1 cellular context compared by ENCODE assay signal in genomic region chr4:6546681-6547447, GRCh38.
TF ChIP-seq lines count a peak whose summit lies in the region.

No MANE protein-coding gene starts in this region.

TF ChIP-seq in HepG2, 621 proteins besides CTCF, POLR2A, EP300 and RAD21 (continued from another document and continues in another):
- TF ChIP-seq ZNF335 (CRISPR knock-in tag; IDR thresholded peaks at IDR 0.05): peak; percentile 77; the same call in 1 of the 2 replicates
- TF ChIP-seq ZNF615 (CRISPR knock-in tag; IDR thresholded peaks at IDR 0.05; ENCODE audit: borderline replicate concordance): peak; percentile 53; the same call in 1 of the 2 replicates
- TF ChIP-seq RARA (CRISPR knock-in tag; IDR thresholded peaks at IDR 0.05): peak; percentile 73
- TF ChIP-seq ZNF570 (CRISPR knock-in tag; IDR thresholded peaks at IDR 0.05; ENCODE audit: borderline replicate concordance): no peak
- no peak for TF ChIP-seq SMARCC2 (IDR thresholded peaks at IDR 0.05)
- TF ChIP-seq IKZF5 (CRISPR knock-in tag; IDR thresholded peaks at IDR 0.05): peak; percentile 84
- TF ChIP-seq TRIM24 (CRISPR knock-in tag; IDR thresholded peaks at IDR 0.05): no peak
- peak; percentile 57; the same call in 1 of the 2 replicates for TF ChIP-seq ELF3 (CRISPR knock-in tag; IDR thresholded peaks at IDR 0.05)
- peak; percentile 84; the same call in 1 of the 2 replicates for TF ChIP-seq MXD4 (CRISPR knock-in tag; IDR thresholded peaks at IDR 0.05)
- no peak; the same call in 1 of the 2 replicates for TF ChIP-seq ZNF720 (CRISPR knock-in tag; IDR thresholded peaks at IDR 0.05)
- TF ChIP-seq, protein P1, sequence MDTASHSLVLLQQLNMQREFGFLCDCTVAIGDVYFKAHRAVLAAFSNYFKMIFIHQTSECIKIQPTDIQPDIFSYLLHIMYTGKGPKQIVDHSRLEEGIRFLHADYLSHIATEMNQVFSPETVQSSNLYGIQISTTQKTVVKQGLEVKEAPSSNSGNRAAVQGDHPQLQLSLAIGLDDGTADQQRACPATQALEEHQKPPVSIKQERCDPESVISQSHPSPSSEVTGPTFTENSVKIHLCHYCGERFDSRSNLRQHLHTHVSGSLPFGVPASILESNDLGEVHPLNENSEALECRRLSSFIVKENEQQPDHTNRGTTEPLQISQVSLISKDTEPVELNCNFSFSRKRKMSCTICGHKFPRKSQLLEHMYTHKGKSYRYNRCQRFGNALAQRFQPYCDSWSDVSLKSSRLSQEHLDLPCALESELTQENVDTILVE (CRISPR knock-in tag; IDR thresholded peaks at IDR 0.05): peak; percentile 95
- peak; percentile 82; the same call in 1 of the 2 replicates for TF ChIP-seq CCDC6 (CRISPR knock-in tag; IDR thresholded peaks at IDR 0.05)
- no peak for TF ChIP-seq PTBP1 (IDR thresholded peaks at IDR 0.05; ENCODE audit: low read depth, low read length, poor library complexity, severe bottlenecking)
- TF ChIP-seq MED8 (CRISPR knock-in tag; IDR thresholded peaks at IDR 0.05; ENCODE audit: insufficient replicate concordance): no peak
- no peak for TF ChIP-seq RNF2 (conservative IDR thresholded peaks at IDR 0.05; ENCODE audit: low read depth)
- 0 out of 2 replicates have a peak, but pooled peaks have one; percentile 29 for TF ChIP-seq ZNF143 (CRISPR knock-in tag; IDR thresholded peaks at IDR 0.05)
- TF ChIP-seq FIP1L1 (IDR thresholded peaks at IDR 0.05; ENCODE audit: borderline replicate concordance, insufficient read depth, low read depth, low read length): no peak
- peak; percentile 64; the same call in 1 of the 2 replicates for TF ChIP-seq FOXC1 (CRISPR knock-in tag; IDR thresholded peaks at IDR 0.05; ENCODE audit: borderline replicate concordance)
- no peak for TF ChIP-seq ATM (IDR thresholded peaks at IDR 0.05; ENCODE audit: borderline replicate concordance)
- TF ChIP-seq, protein P2, sequence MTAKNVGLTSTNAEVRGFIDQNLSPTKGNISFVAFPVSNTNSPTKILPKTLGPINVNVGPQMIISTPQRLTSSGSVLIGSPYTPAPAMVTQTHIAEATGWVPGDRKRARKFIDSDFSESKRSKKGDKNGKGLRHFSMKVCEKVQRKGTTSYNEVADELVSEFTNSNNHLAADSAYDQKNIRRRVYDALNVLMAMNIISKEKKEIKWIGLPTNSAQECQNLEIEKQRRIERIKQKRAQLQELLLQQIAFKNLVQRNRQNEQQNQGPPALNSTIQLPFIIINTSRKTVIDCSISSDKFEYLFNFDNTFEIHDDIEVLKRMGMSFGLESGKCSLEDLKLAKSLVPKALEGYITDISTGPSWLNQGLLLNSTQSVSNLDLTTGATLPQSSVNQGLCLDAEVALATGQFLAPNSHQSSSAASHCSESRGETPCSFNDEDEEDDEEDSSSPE (CRISPR knock-in tag; IDR thresholded peaks at IDR 0.05): no peak
- peak; percentile 57; the same call in 1 of the 2 replicates for TF ChIP-seq ONECUT2 (CRISPR knock-in tag; IDR thresholded peaks at IDR 0.05)
- TF ChIP-seq FOXP4 (CRISPR knock-in tag; IDR thresholded peaks at IDR 0.05): peak; percentile 56; the same call in 1 of the 2 replicates
- no peak for TF ChIP-seq NBN (conservative IDR thresholded peaks at IDR 0.05)
- TF ChIP-seq ZFX (CRISPR knock-in tag; IDR thresholded peaks at IDR 0.05; ENCODE audit: low read depth): no peak
- TF ChIP-seq ZNF790 (CRISPR knock-in tag; IDR thresholded peaks at IDR 0.05; ENCODE audit: borderline replicate concordance): no peak; the same call in 1 of the 2 replicates
- peak; percentile 99 for TF ChIP-seq KLF11 (CRISPR knock-in tag; IDR thresholded peaks at IDR 0.05)
- TF ChIP-seq ZNF207 (IDR thresholded peaks at IDR 0.05; ENCODE audit: borderline replicate concordance): no peak
- no peak for TF ChIP-seq DMAP1 (CRISPR knock-in tag; IDR thresholded peaks at IDR 0.05)
- peak; percentile 90 for TF ChIP-seq ZNF331 (CRISPR knock-in tag; IDR thresholded peaks at IDR 0.05)
- peak; percentile 79; the same call in 1 of the 2 replicates for TF ChIP-seq REPIN1 (CRISPR knock-in tag; IDR thresholded peaks at IDR 0.05; ENCODE audit: borderline replicate concordance, low read depth)
- TF ChIP-seq GPN1 (CRISPR knock-in tag; IDR thresholded peaks at IDR 0.05; ENCODE audit: borderline replicate concordance): 0 out of 2 replicates have a peak, but pooled peaks have one; percentile 47
- TF ChIP-seq KLF9 (CRISPR knock-in tag; IDR thresholded peaks at IDR 0.05; ENCODE audit: low read depth): peak; percentile 61; the same call in 1 of the 2 replicates
- TF ChIP-seq ZNF292 (CRISPR knock-in tag; IDR thresholded peaks at IDR 0.05; ENCODE audit: borderline replicate concordance, low read depth): no peak
- TF ChIP-seq FOXK1 (CRISPR knock-in tag; IDR thresholded peaks at IDR 0.05; ENCODE audit: borderline replicate concordance, low read depth): peak; percentile 64; the same call in 1 of the 2 replicates
- TF ChIP-seq ZNF354B (CRISPR knock-in tag; IDR thresholded peaks at IDR 0.05): no peak
- no peak; the same call in 1 of the 2 replicates for TF ChIP-seq ZNF251 (CRISPR knock-in tag; IDR thresholded peaks at IDR 0.05)
- no peak for TF ChIP-seq PLRG1 (conservative IDR thresholded peaks at IDR 0.05)
- TF ChIP-seq ZNF350 (CRISPR knock-in tag; IDR thresholded peaks at IDR 0.05; ENCODE audit: borderline replicate concordance, low read depth): no peak
- no peak for TF ChIP-seq ZFP91 (CRISPR knock-in tag; IDR thresholded peaks at IDR 0.05; ENCODE audit: borderline replicate concordance)
- TF ChIP-seq ZNF644 (CRISPR knock-in tag; IDR thresholded peaks at IDR 0.05; ENCODE audit: low read depth): no peak
- TF ChIP-seq ZNF768 (CRISPR knock-in tag; IDR thresholded peaks at IDR 0.05): no peak
- TF ChIP-seq ZNF781 (CRISPR knock-in tag; IDR thresholded peaks at IDR 0.05; ENCODE audit: borderline replicate concordance, not compliant biosample characterization): peak; percentile 97
- no peak for TF ChIP-seq ZNF747 (CRISPR knock-in tag; IDR thresholded peaks at IDR 0.05; ENCODE audit: borderline replicate concordance)
- TF ChIP-seq ZNF878 (CRISPR knock-in tag; IDR thresholded peaks at IDR 0.05): peak; percentile 78; the same call in 1 of the 2 replicates
- TF ChIP-seq TSC22D2 (CRISPR knock-in tag; IDR thresholded peaks at IDR 0.05; ENCODE audit: borderline replicate concordance): peak; percentile 99
- 0 out of 2 replicates have a peak, but pooled peaks have one; percentile 35 for TF ChIP-seq GFI1 (CRISPR knock-in tag; IDR thresholded peaks at IDR 0.05; ENCODE audit: borderline replicate concordance)
- TF ChIP-seq ZNF546 (CRISPR knock-in tag; conservative IDR thresholded peaks at IDR 0.05): peak; percentile 74; the same call in 1 of the 2 replicates
- TF ChIP-seq ZNF740 (CRISPR knock-in tag; IDR thresholded peaks at IDR 0.05): no peak
- peak; percentile 91 for TF ChIP-seq ERF (CRISPR knock-in tag; IDR thresholded peaks at IDR 0.05)
- TF ChIP-seq, protein P3, sequence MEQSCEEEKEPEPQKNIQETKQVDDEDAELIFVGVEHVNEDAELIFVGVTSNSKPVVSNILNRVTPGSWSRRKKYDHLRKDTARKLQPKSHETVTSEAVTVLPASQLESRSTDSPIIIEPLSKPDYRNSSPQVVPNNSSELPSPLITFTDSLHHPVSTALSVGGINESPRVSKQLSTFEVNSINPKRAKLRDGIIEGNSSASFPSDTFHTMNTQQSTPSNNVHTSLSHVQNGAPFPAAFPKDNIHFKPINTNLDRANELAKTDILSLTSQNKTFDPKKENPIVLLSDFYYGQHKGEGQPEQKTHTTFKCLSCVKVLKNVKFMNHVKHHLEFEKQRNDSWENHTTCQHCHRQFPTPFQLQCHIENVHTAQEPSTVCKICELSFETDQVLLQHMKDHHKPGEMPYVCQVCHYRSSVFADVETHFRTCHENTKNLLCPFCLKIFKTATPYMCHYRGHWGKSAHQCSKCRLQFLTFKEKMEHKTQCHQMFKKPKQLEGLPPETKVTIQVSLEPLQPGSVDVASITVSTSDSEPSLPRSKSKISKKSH (CRISPR knock-in tag; IDR thresholded peaks at IDR 0.05; ENCODE audit: borderline replicate concordance): no peak
- TF ChIP-seq, protein P4, sequence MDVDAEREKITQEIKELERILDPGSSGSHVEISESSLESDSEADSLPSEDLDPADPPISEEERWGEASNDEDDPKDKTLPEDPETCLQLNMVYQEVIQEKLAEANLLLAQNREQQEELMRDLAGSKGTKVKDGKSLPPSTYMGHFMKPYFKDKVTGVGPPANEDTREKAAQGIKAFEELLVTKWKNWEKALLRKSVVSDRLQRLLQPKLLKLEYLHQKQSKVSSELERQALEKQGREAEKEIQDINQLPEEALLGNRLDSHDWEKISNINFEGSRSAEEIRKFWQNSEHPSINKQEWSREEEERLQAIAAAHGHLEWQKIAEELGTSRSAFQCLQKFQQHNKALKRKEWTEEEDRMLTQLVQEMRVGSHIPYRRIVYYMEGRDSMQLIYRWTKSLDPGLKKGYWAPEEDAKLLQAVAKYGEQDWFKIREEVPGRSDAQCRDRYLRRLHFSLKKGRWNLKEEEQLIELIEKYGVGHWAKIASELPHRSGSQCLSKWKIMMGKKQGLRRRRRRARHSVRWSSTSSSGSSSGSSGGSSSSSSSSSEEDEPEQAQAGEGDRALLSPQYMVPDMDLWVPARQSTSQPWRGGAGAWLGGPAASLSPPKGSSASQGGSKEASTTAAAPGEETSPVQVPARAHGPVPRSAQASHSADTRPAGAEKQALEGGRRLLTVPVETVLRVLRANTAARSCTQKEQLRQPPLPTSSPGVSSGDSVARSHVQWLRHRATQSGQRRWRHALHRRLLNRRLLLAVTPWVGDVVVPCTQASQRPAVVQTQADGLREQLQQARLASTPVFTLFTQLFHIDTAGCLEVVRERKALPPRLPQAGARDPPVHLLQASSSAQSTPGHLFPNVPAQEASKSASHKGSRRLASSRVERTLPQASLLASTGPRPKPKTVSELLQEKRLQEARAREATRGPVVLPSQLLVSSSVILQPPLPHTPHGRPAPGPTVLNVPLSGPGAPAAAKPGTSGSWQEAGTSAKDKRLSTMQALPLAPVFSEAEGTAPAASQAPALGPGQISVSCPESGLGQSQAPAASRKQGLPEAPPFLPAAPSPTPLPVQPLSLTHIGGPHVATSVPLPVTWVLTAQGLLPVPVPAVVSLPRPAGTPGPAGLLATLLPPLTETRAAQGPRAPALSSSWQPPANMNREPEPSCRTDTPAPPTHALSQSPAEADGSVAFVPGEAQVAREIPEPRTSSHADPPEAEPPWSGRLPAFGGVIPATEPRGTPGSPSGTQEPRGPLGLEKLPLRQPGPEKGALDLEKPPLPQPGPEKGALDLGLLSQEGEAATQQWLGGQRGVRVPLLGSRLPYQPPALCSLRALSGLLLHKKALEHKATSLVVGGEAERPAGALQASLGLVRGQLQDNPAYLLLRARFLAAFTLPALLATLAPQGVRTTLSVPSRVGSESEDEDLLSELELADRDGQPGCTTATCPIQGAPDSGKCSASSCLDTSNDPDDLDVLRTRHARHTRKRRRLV (CRISPR knock-in tag; IDR thresholded peaks at IDR 0.05): no peak
- TF ChIP-seq ZNF556 (CRISPR knock-in tag; IDR thresholded peaks at IDR 0.05; ENCODE audit: borderline replicate concordance): no peak; the same call in 1 of the 2 replicates
- TF ChIP-seq RBM39 (IDR thresholded peaks at IDR 0.05; ENCODE audit: low read depth, low read length, poor library complexity, severe bottlenecking): peak; percentile 36
